32 cellular contexts compared by ENCODE assay signal in genomic region chr17:9844153-9844552, GRCh38. TPM values are rescaled to one million over a fixed set of nuclear protein-coding genes. Genes with fewer than 3 reads are reported as not detected.
"Had no signal": no experiment of that assay in that cellular context is flagged by ENCODE, and none has a peak within 500 bp of the region (broad histone marks: within the 10 kb centered on the region; RNA-seq: fewer than 3 reads in every experiment).

No MANE protein-coding gene starts in this region.

- H3K36me3 ChIP-seq: cardiac muscle cell, SJCRH30, WERI-Rb-1 had no signal

- H3K4me3 ChIP-seq: cardiac muscle cell, SJCRH30 had no signal

- H3K4me3 Mint-ChIP-seq: activated CD4-positive, alpha-beta memory T cell treated with anti-CD3 and anti-CD28 coated beads, Interleukin-2, amount 10 ng/mL, durations not matched to agents 7 days and 5 days; activated CD4-positive, alpha-beta T cell treated with anti-CD3 and anti-CD28 coated beads for 36 hours; activated naive CD4-positive, alpha-beta T cell treated with anti-CD3 and anti-CD28 coated beads for 36 hours; activated naive CD8-positive, alpha-beta T cell; activated T-helper 17 cell treated with anti-CD3 and anti-CD28 coated beads, Interleukin-2, amount 50 U/mL, for 72 hours; brain had no signal

- DNase-seq: activated CD4-positive, alpha-beta memory T cell treated with anti-CD3 and anti-CD28 coated beads, Interleukin-2, amount 10 ng/mL, durations not matched to agents 7 days and 5 days; activated CD4-positive, alpha-beta T cell treated with anti-CD3 and anti-CD28 coated beads for 36 hours; activated CD4-positive, alpha-beta T cell treated with anti-CD3 and anti-CD28 coated beads, Interleukin-2, amount 50 U/mL, for 1 hour; activated gamma-delta T cell; activated naive CD4-positive, alpha-beta T cell treated with anti-CD3 and anti-CD28 coated beads for 36 hours; activated T-cell treated with anti-CD3 and anti-CD28 coated beads for 4 hours; activated T-cell treated with anti-CD3 and anti-CD28 coated beads, Interleukin-2, amount 50 U/mL, for 48 hours; amygdala; KBM-7; NCI-H1048; NCI-H146; NCI-H187 treated with DMSO at 0.1 percent for 48 hours; NCI-H2171 treated with DMSO at 0.1 percent for 48 hours; NCI-H226; NCI-H526; NCI-H774; SJCRH30; SK-N-SH; T-helper 1 cell; WERI-Rb-1 had no signal

- H3K27ac Mint-ChIP-seq: activated CD4-positive, alpha-beta memory T cell treated with anti-CD3 and anti-CD28 coated beads, Interleukin-2, amount 10 ng/mL, durations not matched to agents 7 days and 5 days; activated CD4-positive, alpha-beta T cell treated with anti-CD3 and anti-CD28 coated beads for 36 hours; activated naive CD4-positive, alpha-beta T cell treated with anti-CD3 and anti-CD28 coated beads for 36 hours; activated naive CD8-positive, alpha-beta T cell; activated T-helper 17 cell treated with anti-CD3 and anti-CD28 coated beads, Interleukin-2, amount 50 U/mL, for 72 hours; brain had no signal

- H3K9me3 ChIP-seq: SJCRH30, SK-N-SH had no signal

- H3K4me1 ChIP-seq: SJCRH30 had no signal

- H3K27me3 Mint-ChIP-seq: activated CD4-positive, alpha-beta memory T cell treated with anti-CD3 and anti-CD28 coated beads, Interleukin-2, amount 10 ng/mL, durations not matched to agents 7 days and 5 days had no signal

- H3K36me3 Mint-ChIP-seq: activated naive CD8-positive, alpha-beta T cell; brain had no signal

- H3K27me3 ChIP-seq: cardiac muscle cell, SJCRH30 had no signal

- ATAC-seq: activated CD4-positive, alpha-beta T cell treated with anti-CD3 and anti-CD28 coated beads for 36 hours; activated T-helper 17 cell treated with anti-CD3 and anti-CD28 coated beads, Interleukin-2, amount 50 U/mL, for 72 hours had no signal

- H3K4me1 Mint-ChIP-seq: activated CD4-positive, alpha-beta memory T cell treated with anti-CD3 and anti-CD28 coated beads, Interleukin-2, amount 10 ng/mL, durations not matched to agents 7 days and 5 days; activated CD4-positive, alpha-beta T cell treated with anti-CD3 and anti-CD28 coated beads for 36 hours; activated T-helper 17 cell treated with anti-CD3 and anti-CD28 coated beads, Interleukin-2, amount 50 U/mL, for 72 hours; brain had no signal

- H3K27ac ChIP-seq: cardiac muscle cell, SJCRH30, WERI-Rb-1 had no signal

- H3K9me3 Mint-ChIP-seq: activated CD4-positive, alpha-beta memory T cell treated with anti-CD3 and anti-CD28 coated beads, Interleukin-2, amount 10 ng/mL, durations not matched to agents 7 days and 5 days; activated naive CD4-positive, alpha-beta T cell treated with anti-CD3 and anti-CD28 coated beads for 36 hours; activated T-helper 17 cell treated with anti-CD3 and anti-CD28 coated beads, Interleukin-2, amount 50 U/mL, for 72 hours had no signal

RNA-seq across cellular contexts. Expression of gene GLP2R, which starts 18.4 kb away (rescaled TPM):
- total RNA-seq: activated CD4-positive, alpha-beta memory T cell treated with anti-CD3 and anti-CD28 coated beads, Interleukin-2, amount 10 ng/mL, durations not matched to agents 7 days and 5 days; activated CD4-positive, alpha-beta T cell treated with anti-CD3 and anti-CD28 coated beads for 36 hours; activated CD8-positive, alpha-beta memory T cell treated with anti-CD3 and anti-CD28 coated beads for 36 hours; activated naive CD4-positive, alpha-beta T cell treated with anti-CD3 and anti-CD28 coated beads for 36 hours; activated T-helper 17 cell treated with anti-CD3 and anti-CD28 coated beads, Interleukin-2, amount 50 U/mL, for 72 hours; cardiac muscle cell; LHCN-M2; OCI-LY7; RPMI7951; SJCRH30; T-helper 2 cell treated with Interferon-gamma antibody and Interleukin-4, amounts not matched to agents 100 ng/mL and 5 ng/mL, for 36 hours had no signal

RNA-seq across cellular contexts. Expression of gene GSG1L2, which starts 22.3 kb away (rescaled TPM):
- total RNA-seq: activated CD4-positive, alpha-beta memory T cell treated with anti-CD3 and anti-CD28 coated beads, Interleukin-2, amount 10 ng/mL, durations not matched to agents 7 days and 5 days; activated CD4-positive, alpha-beta T cell treated with anti-CD3 and anti-CD28 coated beads for 36 hours; activated CD8-positive, alpha-beta memory T cell treated with anti-CD3 and anti-CD28 coated beads for 36 hours; activated naive CD4-positive, alpha-beta T cell treated with anti-CD3 and anti-CD28 coated beads for 36 hours; activated T-helper 17 cell treated with anti-CD3 and anti-CD28 coated beads, Interleukin-2, amount 50 U/mL, for 72 hours; astrocyte; cardiac muscle cell; LHCN-M2; M059J; OCI-LY7; RPMI7951; SJCRH30; T-helper 2 cell treated with Interferon-gamma antibody and Interleukin-4, amounts not matched to agents 100 ng/mL and 5 ng/mL, for 36 hours had no signal

RNA-seq across cellular contexts. Expression of gene DHRS7C, which starts 52.8 kb away (rescaled TPM):
- total RNA-seq: activated CD4-positive, alpha-beta memory T cell treated with anti-CD3 and anti-CD28 coated beads, Interleukin-2, amount 10 ng/mL, durations not matched to agents 7 days and 5 days; activated CD4-positive, alpha-beta T cell treated with anti-CD3 and anti-CD28 coated beads for 36 hours; activated CD8-positive, alpha-beta memory T cell treated with anti-CD3 and anti-CD28 coated beads for 36 hours; activated naive CD4-positive, alpha-beta T cell treated with anti-CD3 and anti-CD28 coated beads for 36 hours; activated T-helper 17 cell treated with anti-CD3 and anti-CD28 coated beads, Interleukin-2, amount 50 U/mL, for 72 hours; astrocyte; LHCN-M2; M059J; NCI-H460; OCI-LY7; RPMI7951; SJCRH30; T-helper 2 cell treated with Interferon-gamma antibody and Interleukin-4, amounts not matched to agents 100 ng/mL and 5 ng/mL, for 36 hours had no signal
